In genomic region chr1:102239247-102239646, GRCh38 we compare ENCODE assay signal across 8 cellular contexts.
"Had no signal": no experiment of that assay in that cellular context is flagged by ENCODE, and none has a peak within 500 bp of the region (broad histone marks: within the 10 kb centered on the region; RNA-seq: fewer than 3 reads in every experiment).

No MANE protein-coding gene starts in this region.

- H3K9ac ChIP-seq: KMS-11 had no signal

- FAIRE-seq: HepG2, HTR-8/SVneo, K562 had no signal

- H3K27ac ChIP-seq: HL-60, KMS-11 had no signal

- H3K4me2 ChIP-seq: KMS-11 had no signal

- ATAC-seq: HepG2, K562 had no signal

- H3K4me3 ChIP-seq: K562 had no signal

- DNase-seq: IMR-90, KBM-7, KG1 had no signal
